Comparison of ENCODE assay signal across 15 cellular contexts in the genomic region with DNA sequence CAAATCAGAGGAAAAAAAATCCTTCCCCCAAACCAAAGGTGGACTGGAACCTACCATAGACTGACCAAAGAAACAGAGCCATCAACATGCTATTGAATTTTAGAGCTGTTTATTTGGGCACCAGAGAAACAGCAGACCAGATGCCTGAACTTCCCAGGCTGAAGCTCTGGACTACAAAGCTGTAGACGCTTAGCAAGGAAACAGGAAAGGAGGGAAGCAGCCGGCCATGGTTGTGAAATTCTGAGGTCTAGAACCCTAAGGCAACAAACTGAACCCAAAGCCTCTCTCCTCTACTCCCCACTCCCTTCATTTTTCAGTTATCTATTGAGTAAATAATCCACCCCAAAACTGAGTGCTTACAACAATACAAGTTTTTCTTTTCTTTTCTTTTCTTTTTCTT. TPM values are rescaled to one million over a fixed set of nuclear protein-coding genes. Genes with fewer than 3 reads are reported as not detected.
A peak's percentile ranks its signal among the peaks of the same experiment; 100 is the strongest.
DNase-seq lines count a peak whose midpoint lies in the region; ATAC-seq and TF ChIP-seq lines count a peak whose summit lies in the region.
"Had no signal": no experiment of that assay in that cellular context is flagged by ENCODE, and none has a peak within 500 bp of the region (broad histone marks: within the 10 kb centered on the region; RNA-seq: fewer than 3 reads in every experiment).

No MANE protein-coding gene starts in this region.

- no peaks in the 10 kb centered on the region for H3K79me2 ChIP-seq in osteoblast (ENCODE audit: insufficient read depth, low read length)

- DNase-seq in GDM1 (lab: John Stamatoyannopoulos, UW) (peak; percentile 31), NB4 (ENCODE audit: low read depth) (peak; percentile 73), epithelial cell of esophagus (ENCODE audit: low read depth) (peak; percentile 14), osteoblast (ENCODE audit: insufficient read length, low spot score, missing footprints) (peak; percentile 90), HT-29 (ENCODE audit: low spot score) (no peak), middle frontal gyrus (ENCODE audit: extremely low spot score, low spot score) (no peak)
- DNase-seq: activated CD4-positive, alpha-beta T cell treated with anti-CD3 and anti-CD28 coated beads, Interleukin-2, amount 10 ng/mL, durations not matched to agents 7 days and 5 days; activated T-cell treated with anti-CD3 and anti-CD28 coated beads, Interleukin-2, amount 50 U/mL, for 4 hours; CD4-positive, alpha-beta T cell; hypothalamus; left cardiac atrium; NCI-H2081 treated with DMSO at 0.1 percent for 48 hours; psoas muscle; uterus had no signal

- peak overlapping the region; percentile 69 for H2AFZ ChIP-seq in osteoblast (ENCODE audit: low read length)

- H3K4me2 ChIP-seq in osteoblast (ENCODE audit: insufficient read depth, low read length), result no peak overlapping the region

- peaks cover 12% of the 10 kb centered on the region for H3K4me1 ChIP-seq in osteoblast (ENCODE audit: insufficient read depth, low read length)
- H3K4me1 ChIP-seq: psoas muscle, uterus had no signal

- TF ChIP-seq POLR2A in NB4 (IDR thresholded peaks at IDR 0.05; ENCODE audit: extremely low read depth, insufficient read length), result no peak

- no peak for TF ChIP-seq CTCF in NB4 (IDR thresholded peaks at IDR 0.05; ENCODE audit: low read depth, low read length)
- no peak for TF ChIP-seq CTCF in epithelial cell of esophagus (IDR thresholded peaks at IDR 0.05; ENCODE audit: insufficient read depth, low read depth, low read length, missing control alignments)
- no peak for TF ChIP-seq CTCF in osteoblast (IDR thresholded peaks at IDR 0.05; ENCODE audit: extremely low read depth, low read depth, low read length)

- H3K4me3 ChIP-seq in NB4 (ENCODE audit: low read depth, low read length) (no peak overlapping the region), epithelial cell of esophagus (ENCODE audit: low read length) (no peak overlapping the region), osteoblast (ENCODE audit: insufficient read depth, low read length) (no peak overlapping the region)
- H3K4me3 ChIP-seq: psoas muscle, uterus had no signal

- H3K9me3 ChIP-seq in osteoblast (ENCODE audit: low read depth, low read length), result no peaks in the 10 kb centered on the region
- H3K9me3 ChIP-seq: psoas muscle, uterus had no signal

- no peak for ATAC-seq in GM21717 (IDR thresholded peaks at IDR 0.05; ENCODE audit: unreplicated experiment)
- ATAC-seq: activated T-cell treated with anti-CD3 and anti-CD28 coated beads, Interleukin-2, amount 50 U/mL, for 4 hours; left cardiac atrium; psoas muscle had no signal

- H3K27ac ChIP-seq in osteoblast (ENCODE audit: low read depth, low read length), result no peak overlapping the region
- H3K27ac ChIP-seq: psoas muscle, uterus had no signal

- H3K36me3 ChIP-seq in osteoblast (ENCODE audit: insufficient read depth, low read length), result no peaks in the 10 kb centered on the region
- H3K36me3 ChIP-seq: uterus had no signal

- no peaks in the 10 kb centered on the region for H4K20me1 ChIP-seq in osteoblast (ENCODE audit: insufficient read depth, low read length)

- H3K27me3 ChIP-seq in osteoblast (ENCODE audit: insufficient read depth, low read length), result peaks cover 3% of the 10 kb centered on the region
- H3K27me3 ChIP-seq: uterus had no signal

RNA-seq across cellular contexts. Expression of a gene that starts 45.4 kb away (rescaled TPM):
- total RNA-seq in osteoblast, result under 0.01 TPM in 1 of 2 replicates, not detected in the other
- not detected in 2 replicates for total RNA-seq in HT-29 (2014; rRNA removed; shearing (Covaris generic))
- total RNA-seq: psoas muscle had no signal

RNA-seq across cellular contexts. Expression of a gene that starts 53.6 kb away (rescaled TPM):
- 15.9 and 23.9 TPM in 2 replicates for total RNA-seq in osteoblast
- total RNA-seq in HT-29 (2014; rRNA removed; shearing (Covaris generic)), result 0.47 and 1.0 TPM in 2 replicates
- total RNA-seq: CD4-positive, alpha-beta T cell had no signal

Comparison
In these comparisons a context has a peak if more than half of its experiments do, and no peak if none do; other contexts are left out.
1. DNase-seq: peak in GDM1 (single experiment), NB4 (single experiment), epithelial cell of esophagus (single experiment) and osteoblast (single experiment); none in HT-29 (single experiment) and middle frontal gyrus (single experiment).